ENCODE assay signal across 8 cellular contexts in the genomic region with DNA sequence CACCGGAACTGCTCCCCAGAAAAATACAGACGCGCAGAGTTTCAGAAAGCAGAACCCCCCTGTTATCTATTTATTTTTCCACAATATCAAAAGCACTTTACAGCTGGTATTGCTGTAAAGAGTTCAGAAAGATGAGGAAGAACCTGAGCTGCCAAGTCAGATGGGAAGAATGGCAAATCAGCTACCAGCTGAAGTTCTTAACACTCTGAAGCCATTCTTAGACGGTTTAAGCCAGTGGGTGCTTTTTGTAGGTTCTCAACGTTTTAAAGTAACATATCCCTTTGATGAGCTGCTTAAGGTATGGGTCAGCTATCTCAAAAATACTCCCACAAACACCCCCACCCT. TPM values are rescaled to one million over a fixed set of nuclear protein-coding genes. Genes with fewer than 3 reads are reported as not detected.
DNase-seq lines count a peak whose midpoint lies in the region; ATAC-seq and TF ChIP-seq lines count a peak whose summit lies in the region.

No MANE protein-coding gene starts in this region.

- no peaks in the 10 kb centered on the region for H3K27me3 Mint-ChIP-seq in CD4-positive, alpha-beta T cell
- H3K27me3 Mint-ChIP-seq in IgD-negative memory B cell, result peaks cover 3% of the 10 kb centered on the region

- POLR2A ChIA-PET in CD4-positive, alpha-beta T cell (lab: Charles Lee), result interaction anchor here (1.0 to 4.1 kb wide), 3 partner anchors 13 to 134 kb away, joined by 3 to 30 read pairs (median 7); partner anchors contain the start of gene NDUFS5

- H3K27ac ChIP-seq in CD4-positive, alpha-beta T cell (ENCODE audit: low read depth, low read length), result peak overlapping the region; percentile 89
- H3K27ac ChIP-seq in angular gyrus (ENCODE audit: low read depth, low read length) (peak overlapping the region; percentile 98), layer of hippocampus (ENCODE audit: low read depth, low read length) (peak overlapping the region; percentile 97), thyroid gland (peak overlapping the region; percentile 88 to 90 (median 90))

- peaks cover 25 to 36% of the 10 kb centered on the region in 2 donors for H3K4me1 ChIP-seq in thyroid gland

- H3K36me3 ChIP-seq in thyroid gland, result no peaks in the 10 kb centered on the region

- ATAC-seq in CD4-positive, alpha-beta T cell (ENCODE audit: poor library complexity), result peak; percentile 9

- no peaks in the 10 kb centered on the region for H3K27me3 ChIP-seq in CD4-positive, alpha-beta T cell (ENCODE audit: control insufficient read depth, insufficient read depth, low read length)
- H3K27me3 ChIP-seq in layer of hippocampus (ENCODE audit: control insufficient read depth, insufficient read depth, low read length) (peaks cover 1% of the 10 kb centered on the region), thyroid gland (no peaks in the 10 kb centered on the region)

- CTCF ChIA-PET in CD4-positive, alpha-beta T cell (lab: Charles Lee), result no interaction called here

- no peak for TF ChIP-seq POLR2A in thyroid gland (IDR thresholded peaks at IDR 0.05)

- no peak for DNase-seq in CD4-positive, alpha-beta T cell
- no peak for DNase-seq in thyroid gland
- DNase-seq in COR-L47 (lab: John Stamatoyannopoulos, UW), result no peak
- DNase-seq in GM10266 (ENCODE audit: extremely low spot score), result no peak
- DNase-seq in medulla oblongata (ENCODE audit: extremely low spot score), result no peak

- peak overlapping the region; percentile 88 for H3K4me3 Mint-ChIP-seq in CD4-positive, alpha-beta T cell
- peak overlapping the region; percentile 83 to 95 (median 85) for H3K4me3 Mint-ChIP-seq in IgD-negative memory B cell

- TF ChIP-seq CTCF in CD4-positive, alpha-beta T cell (IDR thresholded peaks at IDR 0.05), result no peak
- TF ChIP-seq CTCF in thyroid gland (IDR thresholded peaks at IDR 0.05) (no peak), GM10266 (IDR thresholded peaks at IDR 0.05; ENCODE audit: control insufficient read depth, insufficient read depth, low read depth, missing control alignments) (no peak)

- peaks cover 37% of the 10 kb centered on the region for H3K36me3 Mint-ChIP-seq in CD4-positive, alpha-beta T cell (ENCODE audit: low read depth)
- peaks cover 3% of the 10 kb centered on the region for H3K36me3 Mint-ChIP-seq in IgD-negative memory B cell

- H3K9me3 Mint-ChIP-seq in CD4-positive, alpha-beta T cell, result no peaks in the 10 kb centered on the region
- H3K9me3 Mint-ChIP-seq in IgD-negative memory B cell, result no peaks in the 10 kb centered on the region

- no peaks in the 10 kb centered on the region for H3K9me3 ChIP-seq in CD4-positive, alpha-beta T cell (ENCODE audit: control insufficient read depth, low read length)
- H3K9me3 ChIP-seq in thyroid gland, result no peaks in the 10 kb centered on the region

- H3K27ac Mint-ChIP-seq in CD4-positive, alpha-beta T cell, result peak overlapping the region; percentile 81
- peak overlapping the region; percentile 88 to 94 (median 89) for H3K27ac Mint-ChIP-seq in IgD-negative memory B cell

- intact Hi-C loops in CD4-positive, alpha-beta T cell (cut with DNase I, micrococcal nuclease), result loop anchor here (2.0 to 10.0 kb wide), 5 partner anchors 14 to 584 kb away; partner anchors contain the start of genes MYCBP (in 2 of the 2), NDUFS5 (in 1 of the 2) and PABPC4 (in 1 of the 2)
- intact Hi-C loops in thyroid gland (cut with DNase I), result loop anchor here (5.0 kb wide), 2 partner anchors 113 to 128 kb away; no protein-coding TSS in a partner anchor

- 33 to 39% methylated on average over 5 of the region's 5 CpGs for WGBS in thyroid gland, 2 donors

- H3K4me1 Mint-ChIP-seq in CD4-positive, alpha-beta T cell (ENCODE audit: low read depth), result peaks cover 37% of the 10 kb centered on the region
- peaks cover 20 to 27% (median 25%) of the 10 kb centered on the region in 3 donors for H3K4me1 Mint-ChIP-seq in IgD-negative memory B cell

- H3K4me3 ChIP-seq in thyroid gland (replicated peaks in 1 of 3), result no peak overlapping the region

RNA-seq across cellular contexts. Expression of gene AKIRIN1, which starts 0.7 kb away (rescaled TPM):
- 100 to 1,000 TPM; 108 to 112 TPM for total RNA-seq in CD4-positive, alpha-beta T cell
- polyA plus RNA-seq in IgD-negative memory B cell, result 75.8 TPM
- 10 to 100 TPM; 46.8 to 64.6 (median 56.7) TPM for total RNA-seq in thyroid gland

RNA-seq across cellular contexts. Expression of gene NDUFS5, which starts 35.8 kb away (rescaled TPM):
- 100 to 1,000 TPM; 153 to 156 TPM for total RNA-seq in CD4-positive, alpha-beta T cell
- polyA plus RNA-seq in IgD-negative memory B cell, result 312 TPM
- 100 to 1,000 TPM; 428 to 631 (median 514) TPM for total RNA-seq in thyroid gland

RNA-seq across cellular contexts. Expression of gene RHBDL2, which starts 48.7 kb away (rescaled TPM):
- total RNA-seq in CD4-positive, alpha-beta T cell, result not detected
- polyA plus RNA-seq in IgD-negative memory B cell, result not detected
- total RNA-seq in thyroid gland, result not detected
